1 cellular context compared by ENCODE assay signal in genomic region chr2:200812122-200813022, GRCh38.
A peak's percentile ranks its signal among the peaks of the same experiment; 100 is the strongest.
TF ChIP-seq lines count a peak whose summit lies in the region.

No MANE protein-coding gene starts in this region.

TF ChIP-seq in HepG2, 621 proteins besides CTCF, POLR2A, EP300 and RAD21 (continued from another document and continues in another):
- TF ChIP-seq ZNF629 (CRISPR knock-in tag; conservative IDR thresholded peaks at IDR 0.05) (0 out of 2 replicates have a peak, but pooled peaks have one; percentile 7), ZNF775 (CRISPR knock-in tag; IDR thresholded peaks at IDR 0.05; ENCODE audit: borderline replicate concordance) (0 out of 2 replicates have a peak, but pooled peaks have one; percentile 23), ZKSCAN1 (IDR thresholded peaks at IDR 0.05; ENCODE audit: low read length) (no peak), RNF219 (CRISPR knock-in tag; IDR thresholded peaks at IDR 0.05) (no peak), ZMYM4 (CRISPR knock-in tag; IDR thresholded peaks at IDR 0.05) (peak; percentile 55; the same call in 1 of the 2 replicates), HMGXB4 (CRISPR knock-in tag; IDR thresholded peaks at IDR 0.05; ENCODE audit: borderline replicate concordance in 1 of 2, low read depth in 1 of 2) (peak; percentile 97 to 99), IRF2 (CRISPR knock-in tag; IDR thresholded peaks at IDR 0.05) (0 out of 2 replicates have a peak, but pooled peaks have one; percentile 20), FOXJ3 (CRISPR knock-in tag; IDR thresholded peaks at IDR 0.05; ENCODE audit: borderline replicate concordance) (no peak), NFE2L1 (CRISPR knock-in tag; IDR thresholded peaks at IDR 0.05; ENCODE audit: borderline replicate concordance) (no peak), FOXA1 (IDR thresholded peaks at IDR 0.05) (no peak), FOXA1 (CRISPR knock-in tag; IDR thresholded peaks at IDR 0.05) (0 out of 2 replicates have a peak, but pooled peaks have one; percentile 28), KMT2B (CRISPR knock-in tag; IDR thresholded peaks at IDR 0.05) (0 out of 2 replicates have a peak, but pooled peaks have one; percentile 10), ZNF841 (CRISPR knock-in tag; IDR thresholded peaks at IDR 0.05; ENCODE audit: borderline replicate concordance) (no peak), RFXANK (CRISPR knock-in tag; IDR thresholded peaks at IDR 0.05) (no peak), PHF8 (CRISPR knock-in tag; IDR thresholded peaks at IDR 0.05) (no peak), RFX3 (CRISPR knock-in tag; IDR thresholded peaks at IDR 0.05) (no peak), HMG20A (CRISPR knock-in tag; IDR thresholded peaks at IDR 0.05; ENCODE audit: borderline replicate concordance) (no peak), ZIK1 (CRISPR knock-in tag; IDR thresholded peaks at IDR 0.05; ENCODE audit: borderline replicate concordance, low read depth) (peak; percentile 31; the same call in 1 of the 2 replicates), NRL (CRISPR knock-in tag; IDR thresholded peaks at IDR 0.05; ENCODE audit: borderline replicate concordance) (no peak), CC2D1A (CRISPR knock-in tag; IDR thresholded peaks at IDR 0.05) (0 out of 2 replicates have a peak, but pooled peaks have one; percentile 14), FOXC1 (CRISPR knock-in tag; IDR thresholded peaks at IDR 0.05; ENCODE audit: borderline replicate concordance) (no peak; the same call in none of the 2 replicates), ARID4A (CRISPR knock-in tag; IDR thresholded peaks at IDR 0.05; ENCODE audit: borderline replicate concordance) (peak; percentile 83), GLI4 (CRISPR knock-in tag; IDR thresholded peaks at IDR 0.05; ENCODE audit: borderline replicate concordance) (peak; percentile 80; the same call in 1 of the 2 replicates), ZHX2 (IDR thresholded peaks at IDR 0.05; ENCODE audit: low read depth) (no peak), ZHX2 (CRISPR knock-in tag; IDR thresholded peaks at IDR 0.05; ENCODE audit: borderline replicate concordance) (no peak), ZNF564 (CRISPR knock-in tag; IDR thresholded peaks at IDR 0.05) (no peak; the same call in none of the 2 replicates), FOXK1 (CRISPR knock-in tag; IDR thresholded peaks at IDR 0.05; ENCODE audit: borderline replicate concordance, low read depth) (peak; percentile 25)
- TF ChIP-seq, protein P1, sequence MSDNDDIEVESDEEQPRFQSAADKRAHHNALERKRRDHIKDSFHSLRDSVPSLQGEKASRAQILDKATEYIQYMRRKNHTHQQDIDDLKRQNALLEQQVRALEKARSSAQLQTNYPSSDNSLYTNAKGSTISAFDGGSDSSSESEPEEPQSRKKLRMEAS (IDR thresholded peaks at IDR 0.05): peak; percentile 88
- TF ChIP-seq, protein P2, sequence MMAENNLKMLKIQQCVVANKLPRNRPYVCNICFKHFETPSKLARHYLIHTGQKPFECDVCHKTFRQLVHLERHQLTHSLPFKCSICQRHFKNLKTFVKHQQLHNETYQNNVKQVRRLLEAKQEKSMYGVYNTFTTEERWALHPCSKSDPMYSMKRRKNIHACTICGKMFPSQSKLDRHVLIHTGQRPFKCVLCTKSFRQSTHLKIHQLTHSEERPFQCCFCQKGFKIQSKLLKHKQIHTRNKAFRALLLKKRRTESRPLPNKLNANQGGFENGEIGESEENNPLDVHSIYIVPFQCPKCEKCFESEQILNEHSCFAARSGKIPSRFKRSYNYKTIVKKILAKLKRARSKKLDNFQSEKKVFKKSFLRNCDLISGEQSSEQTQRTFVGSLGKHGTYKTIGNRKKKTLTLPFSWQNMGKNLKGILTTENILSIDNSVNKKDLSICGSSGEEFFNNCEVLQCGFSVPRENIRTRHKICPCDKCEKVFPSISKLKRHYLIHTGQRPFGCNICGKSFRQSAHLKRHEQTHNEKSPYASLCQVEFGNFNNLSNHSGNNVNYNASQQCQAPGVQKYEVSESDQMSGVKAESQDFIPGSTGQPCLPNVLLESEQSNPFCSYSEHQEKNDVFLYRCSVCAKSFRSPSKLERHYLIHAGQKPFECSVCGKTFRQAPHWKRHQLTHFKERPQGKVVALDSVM (CRISPR knock-in tag; IDR thresholded peaks at IDR 0.05): peak; percentile 46
- TF ChIP-seq, protein P3, sequence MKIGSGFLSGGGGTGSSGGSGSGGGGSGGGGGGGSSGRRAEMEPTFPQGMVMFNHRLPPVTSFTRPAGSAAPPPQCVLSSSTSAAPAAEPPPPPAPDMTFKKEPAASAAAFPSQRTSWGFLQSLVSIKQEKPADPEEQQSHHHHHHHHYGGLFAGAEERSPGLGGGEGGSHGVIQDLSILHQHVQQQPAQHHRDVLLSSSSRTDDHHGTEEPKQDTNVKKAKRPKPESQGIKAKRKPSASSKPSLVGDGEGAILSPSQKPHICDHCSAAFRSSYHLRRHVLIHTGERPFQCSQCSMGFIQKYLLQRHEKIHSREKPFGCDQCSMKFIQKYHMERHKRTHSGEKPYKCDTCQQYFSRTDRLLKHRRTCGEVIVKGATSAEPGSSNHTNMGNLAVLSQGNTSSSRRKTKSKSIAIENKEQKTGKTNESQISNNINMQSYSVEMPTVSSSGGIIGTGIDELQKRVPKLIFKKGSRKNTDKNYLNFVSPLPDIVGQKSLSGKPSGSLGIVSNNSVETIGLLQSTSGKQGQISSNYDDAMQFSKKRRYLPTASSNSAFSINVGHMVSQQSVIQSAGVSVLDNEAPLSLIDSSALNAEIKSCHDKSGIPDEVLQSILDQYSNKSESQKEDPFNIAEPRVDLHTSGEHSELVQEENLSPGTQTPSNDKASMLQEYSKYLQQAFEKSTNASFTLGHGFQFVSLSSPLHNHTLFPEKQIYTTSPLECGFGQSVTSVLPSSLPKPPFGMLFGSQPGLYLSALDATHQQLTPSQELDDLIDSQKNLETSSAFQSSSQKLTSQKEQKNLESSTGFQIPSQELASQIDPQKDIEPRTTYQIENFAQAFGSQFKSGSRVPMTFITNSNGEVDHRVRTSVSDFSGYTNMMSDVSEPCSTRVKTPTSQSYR (CRISPR knock-in tag; IDR thresholded peaks at IDR 0.05; ENCODE audit: borderline replicate concordance): no peak
- TF ChIP-seq, protein P4, sequence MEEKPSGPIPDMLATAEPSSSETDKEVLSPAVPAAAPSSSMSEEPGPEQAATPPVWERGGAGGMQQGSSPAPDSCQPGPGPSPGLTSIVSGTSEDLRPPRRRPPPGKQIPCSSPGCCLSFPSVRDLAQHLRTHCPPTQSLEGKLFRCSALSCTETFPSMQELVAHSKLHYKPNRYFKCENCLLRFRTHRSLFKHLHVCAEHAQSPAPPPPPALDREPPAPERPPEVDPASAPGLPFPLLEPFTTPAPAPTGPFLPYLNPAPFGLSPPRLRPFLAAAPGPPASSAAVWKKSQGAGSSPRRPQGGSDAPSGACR (CRISPR knock-in tag; IDR thresholded peaks at IDR 0.05): no peak; the same call in 1 of the 2 replicates
- TF ChIP-seq, protein P5, sequence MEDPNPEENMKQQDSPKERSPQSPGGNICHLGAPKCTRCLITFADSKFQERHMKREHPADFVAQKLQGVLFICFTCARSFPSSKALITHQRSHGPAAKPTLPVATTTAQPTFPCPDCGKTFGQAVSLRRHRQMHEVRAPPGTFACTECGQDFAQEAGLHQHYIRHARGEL (CRISPR knock-in tag; IDR thresholded peaks at IDR 0.05): 0 out of 2 replicates have a peak, but pooled peaks have one; percentile 13
- TF ChIP-seq, protein P6, sequence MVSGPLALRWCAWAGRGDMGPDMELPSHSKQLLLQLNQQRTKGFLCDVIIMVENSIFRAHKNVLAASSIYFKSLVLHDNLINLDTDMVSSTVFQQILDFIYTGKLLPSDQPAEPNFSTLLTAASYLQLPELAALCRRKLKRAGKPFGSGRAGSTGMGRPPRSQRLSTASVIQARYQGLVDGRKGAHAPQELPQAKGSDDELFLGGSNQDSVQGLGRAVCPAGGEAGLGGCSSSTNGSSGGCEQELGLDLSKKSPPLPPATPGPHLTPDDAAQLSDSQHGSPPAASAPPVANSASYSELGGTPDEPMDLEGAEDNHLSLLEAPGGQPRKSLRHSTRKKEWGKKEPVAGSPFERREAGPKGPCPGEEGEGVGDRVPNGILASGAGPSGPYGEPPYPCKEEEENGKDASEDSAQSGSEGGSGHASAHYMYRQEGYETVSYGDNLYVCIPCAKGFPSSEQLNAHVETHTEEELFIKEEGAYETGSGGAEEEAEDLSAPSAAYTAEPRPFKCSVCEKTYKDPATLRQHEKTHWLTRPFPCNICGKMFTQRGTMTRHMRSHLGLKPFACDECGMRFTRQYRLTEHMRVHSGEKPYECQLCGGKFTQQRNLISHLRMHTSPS (CRISPR knock-in tag; IDR thresholded peaks at IDR 0.05; ENCODE audit: low read depth): no peak
